Comparison of ENCODE assay signal across 23 cellular contexts in the genomic region with DNA sequence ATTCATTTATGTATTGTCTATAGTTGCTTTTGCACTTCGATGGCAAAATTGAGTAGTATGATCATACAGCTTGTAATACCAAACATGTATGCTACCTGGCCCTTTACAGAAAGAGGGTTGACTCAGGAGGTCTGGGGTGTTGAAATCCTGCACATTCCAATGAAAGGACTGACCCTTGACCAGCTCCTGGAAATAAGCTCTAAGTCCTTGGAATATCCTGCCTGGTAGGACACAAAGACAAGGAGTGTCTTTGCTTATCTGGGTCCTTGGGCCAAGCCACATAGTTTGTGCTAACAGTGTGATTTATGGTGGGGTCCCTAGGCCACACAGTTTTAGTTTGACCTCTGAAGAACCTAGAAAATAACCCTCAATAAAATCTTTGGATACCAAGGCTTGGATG.
"Had no signal": no experiment of that assay in that cellular context is flagged by ENCODE, and none has a peak within 500 bp of the region (broad histone marks: within the 10 kb centered on the region; RNA-seq: fewer than 3 reads in every experiment).

No MANE protein-coding gene starts in this region.

- H3K36me3 ChIP-seq: MG63, SJSA1 had no signal

- H3K4me3 ChIP-seq: MG63, SJSA1, SK-N-MC had no signal

- H3K27ac ChIP-seq: SJSA1, SK-N-MC had no signal

- H3K9me3 ChIP-seq: MG63, SJSA1 had no signal

- H3K27me3 ChIP-seq: MG63 had no signal

- DNase-seq: IMR-90, Karpas-422, KG1, MG63, NCI-H1092, NCI-H1105 treated with DMSO at 0.1 percent for 48 hours, NCI-H1417 treated with DMSO at 0.1 percent for 48 hours, NCI-H146, NCI-H1694 treated with DMSO at 0.1 percent for 48 hours, NCI-H1930, NCI-H2081, NCI-H2107, NCI-H226, NCI-H446, NCI-H510A, NCI-H524 treated with DMSO at 0.1 percent for 48 hours, NCI-H69, NCI-H774, Right ventricle myocardium superior, RPMI8226, SIG-M5 had no signal

- H3K4me1 ChIP-seq: SJSA1 had no signal
